In genomic region chr3:4517643-4518042, GRCh38 we compare ENCODE assay signal across 10 cellular contexts. TPM values are rescaled to one million over a fixed set of nuclear protein-coding genes. Genes with fewer than 3 reads are reported as not detected.
DNase-seq lines count a peak whose midpoint lies in the region; ATAC-seq lines count a peak whose summit lies in the region.
"Had no signal": no experiment of that assay in that cellular context is flagged by ENCODE, and none has a peak within 500 bp of the region (broad histone marks: within the 10 kb centered on the region; RNA-seq: fewer than 3 reads in every experiment).

No MANE protein-coding gene starts in this region.

- no peaks in the 10 kb centered on the region for H3K9me3 Mint-ChIP-seq in activated CD4-positive, alpha-beta T cell treated with anti-CD3 and anti-CD28 coated beads for 36 hours (ENCODE audit: low read depth)
- no peaks in the 10 kb centered on the region for H3K9me3 Mint-ChIP-seq in activated T-helper 17 cell treated with anti-CD3 and anti-CD28 coated beads, Interleukin-2, amount 50 U/mL, for 72 hours
- no peaks in the 10 kb centered on the region for H3K9me3 Mint-ChIP-seq in natural killer cell treated with Interleukin-12 subunit alpha and Interleukin-12 subunit beta and Interleukin-15 and Interleukin-18, amount 100 ng/mL, for 72 hours

- DNase-seq in activated CD4-positive, alpha-beta T cell treated with anti-CD3 and anti-CD28 coated beads for 36 hours = no peak
- DNase-seq in activated CD4-positive, alpha-beta T cell treated with anti-CD3 and anti-CD28 coated beads, Interleukin-2, amount 50 U/mL, for 4 hours = no peak
- DNase-seq in MV-4-11 (lab: John Stamatoyannopoulos, UW) (peak; percentile 78), COR-L47 (lab: John Stamatoyannopoulos, UW) (no peak), cerebellar nuclear complex (lab: John Stamatoyannopoulos, UW) (no peak)
- DNase-seq in natural killer cell treated with Interleukin-12 subunit alpha and Interleukin-12 subunit beta and Interleukin-15 and Interleukin-18, amount 100 ng/mL, for 72 hours (ENCODE audit: low spot score) = no peak
- DNase-seq: anterior cingulate cortex, mesenchymal stem cell had no signal

- H3K36me3 Mint-ChIP-seq in activated CD4-positive, alpha-beta T cell treated with anti-CD3 and anti-CD28 coated beads for 36 hours (ENCODE audit: low read depth) = peaks cover 2% of the 10 kb centered on the region
- peaks cover 33% of the 10 kb centered on the region for H3K36me3 Mint-ChIP-seq in activated T-helper 17 cell treated with anti-CD3 and anti-CD28 coated beads, Interleukin-2, amount 50 U/mL, for 72 hours (ENCODE audit: low read depth)
- no peaks in the 10 kb centered on the region for H3K36me3 Mint-ChIP-seq in natural killer cell treated with Interleukin-12 subunit alpha and Interleukin-12 subunit beta and Interleukin-15 and Interleukin-18, amount 100 ng/mL, for 72 hours

- H3K4me1 Mint-ChIP-seq in activated CD4-positive, alpha-beta T cell treated with anti-CD3 and anti-CD28 coated beads for 36 hours = peaks cover 35% of the 10 kb centered on the region
- H3K4me1 Mint-ChIP-seq in activated T-helper 17 cell treated with anti-CD3 and anti-CD28 coated beads, Interleukin-2, amount 50 U/mL, for 72 hours = peaks cover 19% of the 10 kb centered on the region
- peaks cover 27 to 35% of the 10 kb centered on the region in 2 donors for H3K4me1 Mint-ChIP-seq in natural killer cell treated with Interleukin-12 subunit alpha and Interleukin-12 subunit beta and Interleukin-15 and Interleukin-18, amount 100 ng/mL, for 72 hours (ENCODE audit: low read depth in 2 of 2)

- peak; percentile 28 for ATAC-seq in activated CD4-positive, alpha-beta T cell treated with anti-CD3 and anti-CD28 coated beads for 36 hours
- ATAC-seq in activated T-helper 17 cell treated with anti-CD3 and anti-CD28 coated beads, Interleukin-2, amount 50 U/mL, for 72 hours (replicated peaks) = peak; percentile 52
- ATAC-seq in natural killer cell treated with Interleukin-12 subunit alpha and Interleukin-12 subunit beta and Interleukin-15 and Interleukin-18, amount 100 ng/mL, for 72 hours = no peak
- ATAC-seq in HG03457 (IDR thresholded peaks at IDR 0.05; ENCODE audit: unreplicated experiment) = no peak

- POLR2A ChIA-PET in activated CD4-positive, alpha-beta T cell treated with anti-CD3 and anti-CD28 coated beads for 36 hours (lab: Charles Lee) = no interaction called here

- no peaks in the 10 kb centered on the region for H3K27me3 Mint-ChIP-seq in activated CD4-positive, alpha-beta T cell treated with anti-CD3 and anti-CD28 coated beads for 36 hours
- no peaks in the 10 kb centered on the region for H3K27me3 Mint-ChIP-seq in activated T-helper 17 cell treated with anti-CD3 and anti-CD28 coated beads, Interleukin-2, amount 50 U/mL, for 72 hours
- H3K27me3 Mint-ChIP-seq in natural killer cell treated with Interleukin-12 subunit alpha and Interleukin-12 subunit beta and Interleukin-15 and Interleukin-18, amount 100 ng/mL, for 72 hours = no peaks in the 10 kb centered on the region

- intact Hi-C loops in activated CD4-positive, alpha-beta T cell treated with anti-CD3 and anti-CD28 coated beads for 36 hours (cut with DNase I, micrococcal nuclease) = loop anchor here (2.0 to 5.0 kb wide), 4 partner anchors 23 to 165 kb away; partner anchors contain the start of gene ITPR1 (in 1 of the 2)

- CTCF ChIA-PET in activated CD4-positive, alpha-beta T cell treated with anti-CD3 and anti-CD28 coated beads for 36 hours (lab: Charles Lee) = interaction anchor here (0.7 to 2.7 kb wide), 6 partner anchors 10 to 167 kb away, joined by 3 to 16 read pairs (median 4); no protein-coding TSS in a partner anchor

- peak overlapping the region; percentile 70 for H3K27ac Mint-ChIP-seq in activated CD4-positive, alpha-beta T cell treated with anti-CD3 and anti-CD28 coated beads for 36 hours
- peak overlapping the region; percentile 75 for H3K27ac Mint-ChIP-seq in activated T-helper 17 cell treated with anti-CD3 and anti-CD28 coated beads, Interleukin-2, amount 50 U/mL, for 72 hours
- H3K27ac Mint-ChIP-seq in natural killer cell treated with Interleukin-12 subunit alpha and Interleukin-12 subunit beta and Interleukin-15 and Interleukin-18, amount 100 ng/mL, for 72 hours = peak overlapping the region; percentile 74 to 95

- no peak overlapping the region for H3K4me3 Mint-ChIP-seq in activated CD4-positive, alpha-beta T cell treated with anti-CD3 and anti-CD28 coated beads for 36 hours
- H3K4me3 Mint-ChIP-seq in activated T-helper 17 cell treated with anti-CD3 and anti-CD28 coated beads, Interleukin-2, amount 50 U/mL, for 72 hours = peak overlapping the region; percentile 73
- H3K4me3 Mint-ChIP-seq in natural killer cell treated with Interleukin-12 subunit alpha and Interleukin-12 subunit beta and Interleukin-15 and Interleukin-18, amount 100 ng/mL, for 72 hours = no peak overlapping the region

RNA-seq across cellular contexts. Expression of gene ITPR1, which starts 24.5 kb away (rescaled TPM):
- total RNA-seq in activated CD4-positive, alpha-beta T cell treated with anti-CD3 and anti-CD28 coated beads for 36 hours = 10 to 100 TPM; 48.6 to 55.6 TPM
- total RNA-seq in activated T-helper 17 cell treated with anti-CD3 and anti-CD28 coated beads, Interleukin-2, amount 50 U/mL, for 72 hours = 10 to 100 TPM; 78.5 to 84.6 TPM
- total RNA-seq in natural killer cell treated with Interleukin-12 subunit alpha and Interleukin-12 subunit beta and Interleukin-15 and Interleukin-18, amount 100 ng/mL, for 72 hours = 100 to 1,000 TPM; 119 to 177 TPM

RNA-seq across cellular contexts. Expression of gene SUMF1, which starts 50.6 kb away (rescaled TPM):
- total RNA-seq in activated CD4-positive, alpha-beta T cell treated with anti-CD3 and anti-CD28 coated beads for 36 hours = 1 to 10 TPM; 3.5 to 4.9 TPM
- total RNA-seq in activated T-helper 17 cell treated with anti-CD3 and anti-CD28 coated beads, Interleukin-2, amount 50 U/mL, for 72 hours = 1 to 10 TPM; 5.9 to 7.6 TPM
- total RNA-seq in natural killer cell treated with Interleukin-12 subunit alpha and Interleukin-12 subunit beta and Interleukin-15 and Interleukin-18, amount 100 ng/mL, for 72 hours = 10 to 100 TPM; 13.6 to 13.7 TPM

Comparison
In these comparisons a context has a peak if more than half of its experiments do, and no peak if none do; other contexts are left out.
1. ATAC-seq: peak in activated CD4-positive, alpha-beta T cell treated with anti-CD3 and anti-CD28 coated beads for 36 hours (single experiment) and activated T-helper 17 cell treated with anti-CD3 and anti-CD28 coated beads, Interleukin-2, amount 50 U/mL, for 72 hours (single experiment); none in natural killer cell treated with Interleukin-12 subunit alpha and Interleukin-12 subunit beta and Interleukin-15 and Interleukin-18, amount 100 ng/mL, for 72 hours (0 of 2) and HG03457 (single experiment).
2. Peak in every context shown above with its lines, with median percentiles within 50 percentile points of each other: H3K27ac Mint-ChIP-seq.